21 cellular contexts compared by ENCODE assay signal in the genomic region with DNA sequence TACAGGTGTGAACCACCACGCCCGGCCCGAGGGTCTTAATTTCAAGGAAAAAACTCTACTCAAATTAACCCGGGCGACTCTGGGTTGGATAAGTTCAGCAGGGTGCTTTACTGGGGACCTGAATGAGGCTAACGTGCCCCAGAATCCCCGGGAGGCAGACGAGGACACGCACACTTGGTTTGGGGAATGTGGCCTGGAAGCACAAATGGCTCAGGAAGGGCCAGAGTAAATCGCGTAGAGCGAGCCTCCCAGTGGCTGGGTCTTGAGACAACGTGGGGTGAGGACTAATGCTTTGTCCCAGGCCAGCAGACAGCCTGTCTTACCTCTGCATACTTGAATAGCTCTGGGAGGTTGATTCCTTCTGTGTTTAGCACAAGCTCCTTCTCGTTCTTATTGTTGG.
"Had no signal": no experiment of that assay in that cellular context is flagged by ENCODE, and none has a peak within 500 bp of the region (broad histone marks: within the 10 kb centered on the region; RNA-seq: fewer than 3 reads in every experiment).

No MANE protein-coding gene starts in this region.

- DNase-seq: activated CD4-positive, alpha-beta T cell treated with anti-CD3 and anti-CD28 coated beads for 48 hours; activated naive CD8-positive, alpha-beta T cell treated with anti-CD3 and anti-CD28 coated beads for 36 hours; activated T-cell treated with anti-CD3 and anti-CD28 coated beads, Interleukin-2, amount 50 U/mL, for 72 hours; cerebellar nuclear complex; cortex of kidney; endodermal cell; esophagus squamous epithelium; kidney; natural killer cell; retina; spleen; stimulated activated CD4-positive, alpha-beta T cell treated with anti-CD3 and anti-CD28 coated beads, Interleukin-4, amount 100 ng/mL, for 24 hours; substantia nigra; T-helper 17 cell had no signal

- H3K4me1 ChIP-seq: breast epithelium, tibial artery had no signal

- H3K27me3 Mint-ChIP-seq: activated naive CD8-positive, alpha-beta T cell treated with anti-CD3 and anti-CD28 coated beads for 36 hours; progenitor cell of endocrine pancreas; stimulated activated naive CD8-positive, alpha-beta T cell treated with anti-CD3 and anti-CD28 coated beads, Interleukin-15, Interleukin-2, amounts not matched to agents 100 ng/mL and 50 ng/mL, for 24 hours; T-helper 17 cell had no signal

- H3K27ac Mint-ChIP-seq: activated naive CD8-positive, alpha-beta T cell treated with anti-CD3 and anti-CD28 coated beads for 36 hours; activated T-cell treated with anti-CD3 and anti-CD28 coated beads, Interleukin-2, amount 50 U/mL, for 72 hours; endodermal cell; mesothelial cell of epicardium; natural killer cell; progenitor cell of endocrine pancreas; stimulated activated naive CD8-positive, alpha-beta T cell treated with anti-CD3 and anti-CD28 coated beads, Interleukin-15, Interleukin-2, amounts not matched to agents 100 ng/mL and 50 ng/mL, for 24 hours; T-helper 17 cell had no signal

- ATAC-seq: activated T-cell treated with anti-CD3 and anti-CD28 coated beads, Interleukin-2, amount 50 U/mL, for 72 hours; heart left ventricle; left lobe of liver; natural killer cell; T-helper 17 cell had no signal

- H3K27ac ChIP-seq: esophagus squamous epithelium had no signal

- H3K9me3 ChIP-seq: breast epithelium, esophagus squamous epithelium, heart left ventricle, spleen, tibial artery had no signal

- H3K27me3 ChIP-seq: breast epithelium, esophagus squamous epithelium, heart left ventricle, spleen, tibial artery had no signal

- H3K4me1 Mint-ChIP-seq: endodermal cell, mesothelial cell of epicardium had no signal

- H3K36me3 ChIP-seq: breast epithelium had no signal

- H3K4me3 ChIP-seq: breast epithelium, esophagus squamous epithelium, heart left ventricle, spleen, tibial artery had no signal

- H3K9me3 Mint-ChIP-seq: activated naive CD8-positive, alpha-beta T cell treated with anti-CD3 and anti-CD28 coated beads for 36 hours; activated T-cell treated with anti-CD3 and anti-CD28 coated beads, Interleukin-2, amount 50 U/mL, for 72 hours; endodermal cell; mesothelial cell of epicardium; natural killer cell; stimulated activated naive CD8-positive, alpha-beta T cell treated with anti-CD3 and anti-CD28 coated beads, Interleukin-15, Interleukin-2, amounts not matched to agents 100 ng/mL and 50 ng/mL, for 24 hours had no signal

- H3K4me3 Mint-ChIP-seq: activated naive CD8-positive, alpha-beta T cell treated with anti-CD3 and anti-CD28 coated beads for 36 hours; activated T-cell treated with anti-CD3 and anti-CD28 coated beads, Interleukin-2, amount 50 U/mL, for 72 hours; endodermal cell; mesothelial cell of epicardium; natural killer cell; stimulated activated naive CD8-positive, alpha-beta T cell treated with anti-CD3 and anti-CD28 coated beads, Interleukin-15, Interleukin-2, amounts not matched to agents 100 ng/mL and 50 ng/mL, for 24 hours; T-helper 17 cell had no signal
